Comparison of ENCODE assay signal across 1 cellular context in the genomic region with DNA sequence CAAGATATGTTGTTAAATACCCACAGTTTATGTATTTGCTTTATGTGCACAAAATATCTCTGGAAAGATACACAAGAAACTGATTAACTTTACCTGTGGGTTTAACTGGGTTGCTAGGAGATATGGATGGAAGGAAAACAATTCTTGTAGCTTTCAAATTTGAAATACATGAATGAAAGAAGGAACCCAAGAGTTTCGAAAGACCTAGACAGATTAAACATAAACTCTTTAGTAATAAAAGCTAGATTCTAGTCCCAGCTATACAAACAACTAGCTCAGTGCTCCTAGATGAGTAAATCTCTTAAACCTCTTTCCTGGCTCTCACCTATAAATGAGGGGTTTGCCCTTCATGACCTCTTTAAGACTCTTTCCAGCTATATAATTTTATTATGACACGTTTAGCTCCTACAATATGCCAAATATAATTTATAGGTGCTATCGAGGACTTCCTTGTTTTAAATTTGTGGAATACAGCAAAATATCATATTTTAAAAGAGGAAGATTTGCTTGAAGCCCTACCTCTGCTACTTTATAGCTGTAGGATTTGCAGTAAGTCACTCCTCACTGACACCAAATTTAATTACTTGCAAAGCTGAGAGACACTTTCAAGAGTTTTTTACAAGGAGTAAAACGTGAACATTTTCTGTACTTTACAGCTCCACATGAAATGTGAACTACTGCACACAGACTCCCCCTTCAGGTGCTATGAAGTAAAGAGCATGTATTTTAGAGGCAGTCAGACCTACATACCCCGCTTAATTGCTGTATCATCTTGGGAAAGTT.
TF ChIP-seq lines count a peak whose summit lies in the region.

No MANE protein-coding gene starts in this region.

TF ChIP-seq in GM12878, 131 proteins besides CTCF, POLR2A, EP300 and RAD21 (continued from another document):
- TF ChIP-seq, protein P1, sequence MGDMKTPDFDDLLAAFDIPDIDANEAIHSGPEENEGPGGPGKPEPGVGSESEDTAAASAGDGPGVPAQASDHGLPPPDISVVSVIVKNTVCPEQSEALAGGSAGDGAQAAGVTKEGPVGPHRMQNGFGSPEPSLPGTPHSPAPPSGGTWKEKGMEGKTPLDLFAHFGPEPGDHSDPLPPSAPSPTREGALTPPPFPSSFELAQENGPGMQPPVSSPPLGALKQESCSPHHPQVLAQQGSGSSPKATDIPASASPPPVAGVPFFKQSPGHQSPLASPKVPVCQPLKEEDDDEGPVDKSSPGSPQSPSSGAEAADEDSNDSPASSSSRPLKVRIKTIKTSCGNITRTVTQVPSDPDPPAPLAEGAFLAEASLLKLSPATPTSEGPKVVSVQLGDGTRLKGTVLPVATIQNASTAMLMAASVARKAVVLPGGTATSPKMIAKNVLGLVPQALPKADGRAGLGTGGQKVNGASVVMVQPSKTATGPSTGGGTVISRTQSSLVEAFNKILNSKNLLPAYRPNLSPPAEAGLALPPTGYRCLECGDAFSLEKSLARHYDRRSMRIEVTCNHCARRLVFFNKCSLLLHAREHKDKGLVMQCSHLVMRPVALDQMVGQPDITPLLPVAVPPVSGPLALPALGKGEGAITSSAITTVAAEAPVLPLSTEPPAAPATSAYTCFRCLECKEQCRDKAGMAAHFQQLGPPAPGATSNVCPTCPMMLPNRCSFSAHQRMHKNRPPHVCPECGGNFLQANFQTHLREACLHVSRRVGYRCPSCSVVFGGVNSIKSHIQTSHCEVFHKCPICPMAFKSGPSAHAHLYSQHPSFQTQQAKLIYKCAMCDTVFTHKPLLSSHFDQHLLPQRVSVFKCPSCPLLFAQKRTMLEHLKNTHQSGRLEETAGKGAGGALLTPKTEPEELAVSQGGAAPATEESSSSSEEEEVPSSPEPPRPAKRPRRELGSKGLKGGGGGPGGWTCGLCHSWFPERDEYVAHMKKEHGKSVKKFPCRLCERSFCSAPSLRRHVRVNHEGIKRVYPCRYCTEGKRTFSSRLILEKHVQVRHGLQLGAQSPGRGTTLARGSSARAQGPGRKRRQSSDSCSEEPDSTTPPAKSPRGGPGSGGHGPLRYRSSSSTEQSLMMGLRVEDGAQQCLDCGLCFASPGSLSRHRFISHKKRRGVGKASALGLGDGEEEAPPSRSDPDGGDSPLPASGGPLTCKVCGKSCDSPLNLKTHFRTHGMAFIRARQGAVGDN (IDR thresholded peaks at IDR 0.05), result no peak
TF ChIP-seq in GM12878: peak in this region for 3.
